ENCODE assay signal across 7 cellular contexts in the genomic region with DNA sequence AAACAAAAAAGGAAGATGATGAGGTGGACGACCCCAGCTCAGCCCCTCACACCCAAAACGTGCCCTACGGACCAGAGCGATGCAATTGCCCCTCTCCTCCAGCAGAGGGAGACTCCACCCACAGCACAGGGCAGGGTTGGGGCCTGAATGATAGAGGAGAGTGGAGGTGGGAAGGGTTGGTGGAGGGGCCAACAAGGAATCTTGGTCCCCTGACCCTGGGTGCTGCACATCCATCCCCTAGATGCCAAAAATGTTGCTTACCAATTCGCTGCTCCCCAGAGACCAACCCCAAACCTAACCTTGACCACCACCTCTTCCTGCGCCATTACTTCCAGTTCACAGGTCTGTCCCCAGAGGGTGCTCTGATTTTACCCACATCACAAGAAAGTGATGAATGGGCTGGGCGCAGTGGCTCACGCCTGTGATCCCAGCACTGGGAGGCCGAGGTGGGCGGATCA. TPM values are rescaled to one million over a fixed set of nuclear protein-coding genes. Genes with fewer than 3 reads are reported as not detected.
DNase-seq lines count a peak whose midpoint lies in the region; ATAC-seq and TF ChIP-seq lines count a peak whose summit lies in the region.

No MANE protein-coding gene starts in this region.

- H3K4me3 ChIP-seq in IMR-90 (ENCODE audit: insufficient read depth, low read depth, low read length) (no peak overlapping the region), colonic mucosa (no peak overlapping the region), upper lobe of right lung (no peak overlapping the region)

- CTCF ChIA-PET in IMR-90 (lab: Yijun Ruan, JAX), result interaction anchor here (0.6 to 0.8 kb wide), 5 partner anchors 11 to 58 kb away, joined by 3 to 5 read pairs (median 3); no protein-coding TSS in a partner anchor

- H2BK20ac ChIP-seq in IMR-90 (ENCODE audit: low read depth, low read length), result no peak overlapping the region

- H2AK9ac ChIP-seq in IMR-90 (replicated peaks; ENCODE audit: low read depth, low read length, poor library complexity), result peak overlapping the region; percentile 90

- no CpG with 5 or more reads among the region's 10 CpGs for WGBS in IMR-90 (ENCODE audit: extremely low coverage in 2 of 2, insufficient read length in 1 of 2), 2 experiments

- H3K9me3 ChIP-seq in IMR-90 (ENCODE audit: control insufficient read depth, insufficient read depth, low read length) (no peaks in the 10 kb centered on the region), colonic mucosa (no peaks in the 10 kb centered on the region), upper lobe of right lung (no peaks in the 10 kb centered on the region)

- POLR2A ChIA-PET in IMR-90 (lab: Charles Lee; ENCODE audit: unreplicated experiment), result no interaction called here

- no peak overlapping the region for H2BK120ac ChIP-seq in IMR-90 (ENCODE audit: low read depth, low read length)

- TF ChIP-seq POLR2A in IMR-90 (IDR thresholded peaks at IDR 0.05; ENCODE audit: low read depth, low read length), result no peak

- no peak overlapping the region for H4K5ac ChIP-seq in IMR-90 (ENCODE audit: low read depth, low read length)

- H3K4ac ChIP-seq in IMR-90 (ENCODE audit: low read depth, low read length), result no peak overlapping the region

- H3K27me3 ChIP-seq in IMR-90 (ENCODE audit: control insufficient read depth, insufficient read depth, low read length), result peaks cover 11% of the 10 kb centered on the region
- peaks cover 9% of the 10 kb centered on the region for H3K27me3 ChIP-seq in colonic mucosa
- H3K27me3 ChIP-seq in upper lobe of right lung, result peaks cover 27% of the 10 kb centered on the region

- DNase-seq in IMR-90, result no peak
- peak; percentile 59 for DNase-seq in activated CD4-positive, CD25-positive, alpha-beta regulatory T cell treated with anti-CD3 and anti-CD28 coated beads, Interleukin-2, amount 50 U/mL, for 72 hours
- no peak for DNase-seq in colonic mucosa
- peak; percentile 52 for DNase-seq in myocyte (ENCODE audit: low read depth)
- DNase-seq in upper lobe of right lung, result no peak

- H3K23ac ChIP-seq in IMR-90 (ENCODE audit: low read depth, low read length), result no peak overlapping the region

- intact Hi-C loops in IMR-90 (cut with micrococcal nuclease), result loop anchor here (5.0 kb wide), 1 partner anchor 39 kb away; the partner anchor contains the start of gene HASPIN
- intact Hi-C loops in colonic mucosa (cut with DNase I), result no loop called here
- intact Hi-C loops in upper lobe of right lung (cut with DNase I), result no loop called here

- H2BK15ac ChIP-seq in IMR-90 (ENCODE audit: low read depth, low read length), result no peak overlapping the region

- H2BK5ac ChIP-seq in IMR-90 (ENCODE audit: low read depth, low read length, poor library complexity, severe bottlenecking), result no peak overlapping the region

- no TSS peak for BruUV-seq in IMR-90 (replicated peaks; lab: Mats Ljungman, UMichigan)

- in situ Hi-C loops in IMR-90 (cut with MboI; ENCODE audit: low sequenced_read_pairs), result no loop called here

- no peak overlapping the region for H3K4me2 ChIP-seq in IMR-90 (ENCODE audit: low read depth, low read length)

- H4K91ac ChIP-seq in IMR-90 (ENCODE audit: insufficient read depth, low read depth, low read length), result no peak overlapping the region

- no peak overlapping the region for H2AK5ac ChIP-seq in IMR-90 (ENCODE audit: low read depth, low read length)

- no peaks in the 10 kb centered on the region for H3K79me1 ChIP-seq in IMR-90 (ENCODE audit: low read depth in 1 of 2, low read length in 2 of 2)

- TF ChIP-seq RAD21 in IMR-90 (IDR thresholded peaks at IDR 0.05; ENCODE audit: low read length), result peak; percentile 69

- TF ChIP-seq CTCF in IMR-90 (conservative IDR thresholded peaks at IDR 0.05; ENCODE audit: low read depth, low read length) (peak; percentile 80), colonic mucosa (IDR thresholded peaks at IDR 0.05) (peak; percentile 90), upper lobe of right lung (IDR thresholded peaks at IDR 0.05) (peak; percentile 89)

- no peaks in the 10 kb centered on the region for H3K36me3 ChIP-seq in IMR-90 (ENCODE audit: control insufficient read depth, insufficient read depth, low read length)
- no peaks in the 10 kb centered on the region for H3K36me3 ChIP-seq in colonic mucosa
- H3K36me3 ChIP-seq in upper lobe of right lung, result no peaks in the 10 kb centered on the region

- H3K9ac ChIP-seq in IMR-90 (ENCODE audit: low read depth, low read length) (no peak overlapping the region), colonic mucosa (ENCODE audit: low read depth in 2 of 2, low read length in 2 of 2) (no peak overlapping the region)

- H2AFZ ChIP-seq in IMR-90 (replicated peaks; ENCODE audit: low read length, poor library complexity), result peak overlapping the region; percentile 65

- no peak overlapping the region for H3K14ac ChIP-seq in IMR-90 (replicated peaks; ENCODE audit: low read depth, low read length)

- no peak overlapping the region for H3K18ac ChIP-seq in IMR-90 (ENCODE audit: low read depth, low read length)

- H4K8ac ChIP-seq in IMR-90 (ENCODE audit: low read depth in 2 of 2, low read length in 2 of 2), result no peak overlapping the region

- no peaks in the 10 kb centered on the region for H4K20me1 ChIP-seq in IMR-90 (ENCODE audit: insufficient read depth, low read length)

- no peaks in the 10 kb centered on the region for H3K9me1 ChIP-seq in IMR-90 (ENCODE audit: insufficient read depth, low read length)

- H3K4me1 ChIP-seq in IMR-90 (ENCODE audit: control insufficient read depth, insufficient read depth, low read length), result no peaks in the 10 kb centered on the region
- H3K4me1 ChIP-seq in colonic mucosa, result no peaks in the 10 kb centered on the region
- no peaks in the 10 kb centered on the region for H3K4me1 ChIP-seq in upper lobe of right lung

- no peak overlapping the region for H3K27ac ChIP-seq in IMR-90 (ENCODE audit: insufficient read depth, low read length)
- no peak overlapping the region for H3K27ac ChIP-seq in colonic mucosa
- no peak overlapping the region for H3K27ac ChIP-seq in upper lobe of right lung

- ATAC-seq in GM18498 (IDR thresholded peaks at IDR 0.05; ENCODE audit: unreplicated experiment), result peak; percentile 80
- ATAC-seq in IMR-90 (ENCODE audit: low read depth), result peak; percentile 94
- peak; percentile 88 for ATAC-seq in upper lobe of right lung
- no peak for ATAC-seq in HG03025 (IDR thresholded peaks at IDR 0.05; ENCODE audit: low FRiP score, unreplicated experiment)

- H3K56ac ChIP-seq in IMR-90 (ENCODE audit: extremely low read depth, insufficient read depth, low read length), result no peak overlapping the region

- dilution Hi-C loops in IMR-90 (cut with HindIII; ENCODE audit: low sequenced_read_pairs, unreplicated experiment), result no loop called here

TF ChIP-seq in IMR-90, 13 proteins besides CTCF, POLR2A, EP300 and RAD21:
- TF ChIP-seq MXI1 (IDR thresholded peaks at IDR 0.05; ENCODE audit: borderline replicate concordance, low read depth, low read length) (no peak), MAFK (IDR thresholded peaks at IDR 0.05; ENCODE audit: low read depth, low read length) (no peak), SMC3 (IDR thresholded peaks at IDR 0.05; ENCODE audit: low read depth, low read length) (peak; percentile 51), BHLHE40 (IDR thresholded peaks at IDR 0.05; ENCODE audit: low read depth, low read length) (peak; percentile 18; the same call in 1 of the 2 replicates), RCOR1 (IDR thresholded peaks at IDR 0.05; ENCODE audit: insufficient replicate concordance, low read length) (no peak)

RNA-seq across cellular contexts. Expression of gene P2RX5, which starts 12.9 kb away (rescaled TPM):
- 1.7 and 1.8 TPM in 2 replicates for total RNA-seq in IMR-90 (2012; rRNA removed)
- 3.5 and 3.7 TPM in 2 replicates for polyA plus RNA-seq in IMR-90 (2012; rRNA removed)
- 2.1 and 4.3 TPM in 2 replicates for polyA plus RNA-seq in IMR-90 (2012; cell fraction: cytosol; rRNA removed)
- polyA plus RNA-seq in IMR-90 (2012; cell fraction: nucleus; rRNA removed; ENCODE audit: low replicate concordance), result 4.0 and 4.2 TPM in 2 replicates
- total RNA-seq in colonic mucosa, result 1 to 10 TPM in 1 of 2 donors, under 1 TPM in 1; 0.93 to 1.5 TPM
- total RNA-seq in myocyte, result 42.7 and 63.4 TPM in 2 replicates
- 31.1 TPM for polyA plus RNA-seq in myocyte (2012)
- total RNA-seq in upper lobe of right lung, result 1.6 TPM

RNA-seq across cellular contexts. Expression of gene EMC6, which starts 14.5 kb away (rescaled TPM):
- total RNA-seq in IMR-90 (2012; rRNA removed) (10.8 and 10.9 TPM in 2 replicates), colonic mucosa (10 to 100 TPM; 38.1 to 61.2 TPM), myocyte (47.0 and 60.7 TPM in 2 replicates), upper lobe of right lung (28.6 TPM)
- polyA plus RNA-seq in IMR-90 (2012; rRNA removed), result 80.5 and 84.4 TPM in 2 replicates
- 22.8 and 105 TPM in 2 replicates for polyA plus RNA-seq in IMR-90 (2012; cell fraction: cytosol; rRNA removed)
- polyA plus RNA-seq in IMR-90 (2012; cell fraction: nucleus; rRNA removed; ENCODE audit: low replicate concordance), result 23.6 and 35.6 TPM in 2 replicates
- 75.7 TPM for polyA plus RNA-seq in myocyte (2012)

RNA-seq across cellular contexts. Expression of gene TAX1BP3, which starts 14.7 kb away (rescaled TPM):
- total RNA-seq in IMR-90 (2012; rRNA removed) (146 and 170 TPM in 2 replicates), colonic mucosa (100 to 1,000 TPM; 148 to 195 TPM), myocyte (95.1 and 122 TPM in 2 replicates), upper lobe of right lung (108 TPM)
- polyA plus RNA-seq in IMR-90 (2012; rRNA removed), result 176 and 196 TPM in 2 replicates
- 234 and 272 TPM in 2 replicates for polyA plus RNA-seq in IMR-90 (2012; cell fraction: cytosol; rRNA removed)
- polyA plus RNA-seq in IMR-90 (2012; cell fraction: nucleus; rRNA removed; ENCODE audit: low replicate concordance), result 101 and 135 TPM in 2 replicates
- polyA plus RNA-seq in myocyte (2012), result 201 TPM

RNA-seq across cellular contexts. Expression of gene HASPIN, which starts 40.6 kb away (rescaled TPM):
- total RNA-seq in IMR-90 (2012; rRNA removed) (3.9 and 4.3 TPM in 2 replicates), colonic mucosa (10 to 100 TPM in 1 of 2 donors, 1 to 10 TPM in 1; 2.6 to 13.2 TPM), myocyte (0.78 and 1.6 TPM in 2 replicates), upper lobe of right lung (0.41 TPM)
- 1.9 and 2.2 TPM in 2 replicates for polyA plus RNA-seq in IMR-90 (2012; rRNA removed)
- polyA plus RNA-seq in IMR-90 (2012; cell fraction: cytosol; rRNA removed), result 0.88 and 1.1 TPM in 2 replicates
- polyA plus RNA-seq in IMR-90 (2012; cell fraction: nucleus; rRNA removed; ENCODE audit: low replicate concordance), result 0.55 and 0.58 TPM in 2 replicates
- polyA plus RNA-seq in myocyte (2012), result 0.32 TPM

RNA-seq across cellular contexts. Expression of gene CTNS, which starts 46.5 kb away (rescaled TPM):
- total RNA-seq in IMR-90 (2012; rRNA removed) (4.7 and 6.9 TPM in 2 replicates), colonic mucosa (1 to 10 TPM; 7.9 to 8.1 TPM), myocyte (36.1 and 39.6 TPM in 2 replicates), upper lobe of right lung (23.3 TPM)
- polyA plus RNA-seq in IMR-90 (2012; rRNA removed), result 4.7 and 5.3 TPM in 2 replicates
- polyA plus RNA-seq in IMR-90 (2012; cell fraction: cytosol; rRNA removed), result 3.1 and 5.1 TPM in 2 replicates
- polyA plus RNA-seq in IMR-90 (2012; cell fraction: nucleus; rRNA removed; ENCODE audit: low replicate concordance), result 8.7 and 9.4 TPM in 2 replicates
- 27.0 TPM for polyA plus RNA-seq in myocyte (2012)

Comparison
In these comparisons a context has a peak if more than half of its experiments do, and no peak if none do; other contexts are left out.
1. DNase-seq: peak in activated CD4-positive, CD25-positive, alpha-beta regulatory T cell treated with anti-CD3 and anti-CD28 coated beads, Interleukin-2, amount 50 U/mL, for 72 hours (single experiment) and myocyte (single experiment); none in IMR-90 (single experiment), colonic mucosa (single experiment) and upper lobe of right lung (single experiment).
2. RNA of gene P2RX5, which starts 12.9 kb away (total RNA-seq): 42.7 to 63.4 TPM in myocyte; 1.7 to 1.8 TPM in IMR-90, 1.6 TPM in upper lobe of right lung (single experiment) and 0.93 to 1.5 TPM in colonic mucosa; every median in the first group is over 10 times any median in the second.
3. Peak in every context shown above with its lines, with median percentiles within 50 percentile points of each other: CTCF ChIP-seq.